ENCODE assay signal across 8 cellular contexts in the genomic region with DNA sequence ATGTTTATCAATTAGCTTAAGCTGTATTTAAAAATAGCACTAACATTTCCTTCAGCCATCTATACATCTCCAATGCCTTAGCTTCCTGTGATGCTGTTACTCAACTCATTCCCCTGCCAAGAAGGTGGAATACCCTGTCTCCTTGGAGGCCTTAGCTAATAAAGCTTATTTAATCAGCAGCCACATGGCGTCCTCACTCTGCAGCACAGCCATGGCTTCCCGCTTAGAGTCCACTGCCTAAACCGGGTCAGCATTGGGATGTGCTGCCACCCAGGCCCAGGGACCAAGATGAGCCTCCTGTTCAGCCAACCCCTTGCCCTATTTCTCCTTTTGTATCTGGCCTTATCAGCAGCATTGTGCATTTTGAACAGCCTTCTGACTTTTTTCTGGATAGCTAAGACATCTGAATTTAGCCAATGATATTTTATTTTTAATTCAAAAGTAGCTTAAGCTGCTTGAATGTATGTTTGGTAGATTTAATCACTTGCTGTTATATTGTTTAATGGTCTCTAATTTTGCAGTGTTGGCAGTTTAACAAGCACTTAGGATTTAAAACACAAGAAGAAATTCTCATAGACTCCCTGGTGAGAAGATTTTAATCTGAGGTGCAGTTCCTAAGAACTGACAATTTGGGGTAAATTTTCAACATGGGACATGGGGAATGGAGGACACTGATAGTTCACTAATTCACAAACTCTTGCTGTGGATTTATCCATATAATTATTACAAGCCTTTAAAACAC.
DNase-seq lines count a peak whose midpoint lies in the region; ATAC-seq and TF ChIP-seq lines count a peak whose summit lies in the region.

No MANE protein-coding gene starts in this region.

- H3K36me3 Mint-ChIP-seq in progenitor cell of endocrine pancreas (ENCODE audit: insufficient read depth) = no peaks in the 10 kb centered on the region

- H3K4me3 Mint-ChIP-seq in progenitor cell of endocrine pancreas (ENCODE audit: low read depth) = no peak overlapping the region

- DNase-seq in EH (ENCODE audit: low read depth) (peak; percentile 62), RPMI7951 (ENCODE audit: low read depth) (peak; percentile 42), foreskin keratinocyte (peak; percentile 54 to 75), progenitor cell of endocrine pancreas (ENCODE audit: low spot score, unreplicated experiment) (no peak), Kasumi-1 (lab: John Stamatoyannopoulos, UW) (no peak), activated gamma-delta T cell (lab: John Stamatoyannopoulos, UW) (no peak)
- no peak for DNase-seq in activated CD4-positive, alpha-beta T cell treated with anti-CD3 and anti-CD28 coated beads, Interleukin-2, amount 50 U/mL, for 48 hours

- H3K4me1 ChIP-seq in foreskin keratinocyte = peaks cover 27% of the 10 kb centered on the region

- H3K27me3 ChIP-seq in foreskin keratinocyte = no peaks in the 10 kb centered on the region

- no peak for TF ChIP-seq CTCF in foreskin keratinocyte (conservative IDR thresholded peaks at IDR 0.05)
- TF ChIP-seq CTCF in progenitor cell of endocrine pancreas (IDR thresholded peaks at IDR 0.05; ENCODE audit: unreplicated experiment) = no peak

- no peak overlapping the region for H3K27ac ChIP-seq in foreskin keratinocyte

- peaks cover 19% of the 10 kb centered on the region for H3K4me1 Mint-ChIP-seq in progenitor cell of endocrine pancreas (ENCODE audit: low read depth)

- peak; percentile 40 for ATAC-seq in foreskin keratinocyte
- no peak for ATAC-seq in GM18502 (IDR thresholded peaks at IDR 0.05; ENCODE audit: poor library complexity, unreplicated experiment)

- no peaks in the 10 kb centered on the region for H3K27me3 Mint-ChIP-seq in progenitor cell of endocrine pancreas

- H3K27ac Mint-ChIP-seq in progenitor cell of endocrine pancreas = peak overlapping the region; percentile 69

- H3K9me3 Mint-ChIP-seq in progenitor cell of endocrine pancreas (ENCODE audit: low read depth) = no peaks in the 10 kb centered on the region

Comparison
In these comparisons a context has a peak if more than half of its experiments do, and no peak if none do; other contexts are left out.
1. DNase-seq: peak in EH (single experiment), RPMI7951 (single experiment) and foreskin keratinocyte (2 of 2); none in progenitor cell of endocrine pancreas (single experiment), activated CD4-positive, alpha-beta T cell treated with anti-CD3 and anti-CD28 coated beads, Interleukin-2, amount 50 U/mL, for 48 hours (0 of 2), Kasumi-1 (0 of 2) and activated gamma-delta T cell (single experiment).